1 cellular context compared by ENCODE assay signal in genomic region chr20:13220857-13221297, GRCh38.
TF ChIP-seq lines count a peak whose summit lies in the region.

Gene ISM1 (plus strand): TSS chr20:13221274. CDS start chr20:13221777, 503 bp downstream.

TF ChIP-seq in HepG2, 621 proteins besides CTCF, POLR2A, EP300 and RAD21 (continued from another document):
- TF ChIP-seq ETS1 (CRISPR knock-in tag; IDR thresholded peaks at IDR 0.05), result no peak
- TF ChIP-seq ZEB1 (IDR thresholded peaks at IDR 0.05; ENCODE audit: insufficient replicate concordance, low read depth), result no peak
- 0 out of 2 replicates have a peak, but pooled peaks have one; percentile 4 for TF ChIP-seq ESRRA (CRISPR knock-in tag; IDR thresholded peaks at IDR 0.05; ENCODE audit: low read depth)
- no peak for TF ChIP-seq ZNF607 (CRISPR knock-in tag; IDR thresholded peaks at IDR 0.05; ENCODE audit: borderline replicate concordance)
- TF ChIP-seq XRCC5 (optimal IDR thresholded peaks at IDR 0.05; ENCODE audit: low read length), result peak; percentile 71
- 0 out of 2 replicates have a peak, but pooled peaks have one; percentile 39 for TF ChIP-seq ZNF558 (CRISPR knock-in tag; IDR thresholded peaks at IDR 0.05; ENCODE audit: borderline replicate concordance)
- peak; percentile 63 for TF ChIP-seq RBFOX2 (IDR thresholded peaks at IDR 0.05; ENCODE audit: low read depth, low read length)
- TF ChIP-seq FOXO4 (CRISPR knock-in tag; conservative IDR thresholded peaks at IDR 0.05), result 0 out of 2 replicates have a peak, but pooled peaks have one; percentile 3
- no peak for TF ChIP-seq STAG1 (CRISPR knock-in tag; IDR thresholded peaks at IDR 0.05)
- no peak for TF ChIP-seq ARHGAP35 (CRISPR knock-in tag; IDR thresholded peaks at IDR 0.05; ENCODE audit: borderline replicate concordance)
- TF ChIP-seq ZNF280B (CRISPR knock-in tag; IDR thresholded peaks at IDR 0.05; ENCODE audit: borderline replicate concordance), result no peak
- TF ChIP-seq ZNF350 (CRISPR knock-in tag; IDR thresholded peaks at IDR 0.05; ENCODE audit: borderline replicate concordance, low read depth), result 0 out of 2 replicates have a peak, but pooled peaks have one; percentile 71
- no peak for TF ChIP-seq HMG20A (CRISPR knock-in tag; IDR thresholded peaks at IDR 0.05; ENCODE audit: borderline replicate concordance)
- TF ChIP-seq THYN1 (CRISPR knock-in tag; IDR thresholded peaks at IDR 0.05; ENCODE audit: borderline replicate concordance, low read depth), result no peak
- TF ChIP-seq BORCS8-MEF2B (CRISPR knock-in tag; IDR thresholded peaks at IDR 0.05), result no peak
- TF ChIP-seq ZNF891 (CRISPR knock-in tag; IDR thresholded peaks at IDR 0.05), result 0 out of 2 replicates have a peak, but pooled peaks have one; percentile 37
- TF ChIP-seq HNF1A (IDR thresholded peaks at IDR 0.05; ENCODE audit: low read depth), result no peak
- 0 out of 2 replicates have a peak, but pooled peaks have one; percentile 2 for TF ChIP-seq HNF1A (CRISPR knock-in tag; IDR thresholded peaks at IDR 0.05; ENCODE audit: borderline replicate concordance)
- TF ChIP-seq LCORL (IDR thresholded peaks at IDR 0.05), result no peak
- TF ChIP-seq LCORL (CRISPR knock-in tag; IDR thresholded peaks at IDR 0.05), result 0 out of 2 replicates have a peak, but pooled peaks have one; percentile 8
- no peak for TF ChIP-seq DBP (CRISPR knock-in tag; IDR thresholded peaks at IDR 0.05; ENCODE audit: not compliant biosample characterization)
- TF ChIP-seq NRL (CRISPR knock-in tag; IDR thresholded peaks at IDR 0.05; ENCODE audit: borderline replicate concordance), result peak; percentile 5; the same call in 1 of the 2 replicates
- no peak for TF ChIP-seq ZNF503 (CRISPR knock-in tag; IDR thresholded peaks at IDR 0.05)
- TF ChIP-seq HDAC6 (IDR thresholded peaks at IDR 0.05; ENCODE audit: low read depth, low read length), result no peak
- TF ChIP-seq ATF7-NPFF (CRISPR knock-in tag; IDR thresholded peaks at IDR 0.05; ENCODE audit: low read depth), result no peak
- TF ChIP-seq FOXC1 (CRISPR knock-in tag; IDR thresholded peaks at IDR 0.05; ENCODE audit: borderline replicate concordance), result peak; percentile 55; the same call in 1 of the 2 replicates
- TF ChIP-seq ZNF263 (CRISPR knock-in tag; IDR thresholded peaks at IDR 0.05), result peak; percentile 77
- TF ChIP-seq ZNF83 (CRISPR knock-in tag; IDR thresholded peaks at IDR 0.05; ENCODE audit: borderline replicate concordance), result 0 out of 2 replicates have a peak, but pooled peaks have one; percentile 37
- TF ChIP-seq ZNF430 (CRISPR knock-in tag; IDR thresholded peaks at IDR 0.05), result no peak
- TF ChIP-seq PCBP1 (IDR thresholded peaks at IDR 0.05; ENCODE audit: borderline replicate concordance, low read depth, low read length), result peak; percentile 74; the same call in 1 of the 2 replicates
- TF ChIP-seq SP140L (CRISPR knock-in tag; IDR thresholded peaks at IDR 0.05; ENCODE audit: borderline replicate concordance), result 0 out of 2 replicates have a peak, but pooled peaks have one; percentile 2
- TF ChIP-seq PCBP2 (optimal IDR thresholded peaks at IDR 0.05; ENCODE audit: low read depth, low read length, poor library complexity, severe bottlenecking), result no peak
- 0 out of 2 replicates have a peak, but pooled peaks have one; percentile 14 for TF ChIP-seq ZFP82 (CRISPR knock-in tag; IDR thresholded peaks at IDR 0.05; ENCODE audit: borderline replicate concordance)
- no peak; the same call in 1 of the 2 replicates for TF ChIP-seq KDM2A (CRISPR knock-in tag; IDR thresholded peaks at IDR 0.05; ENCODE audit: borderline replicate concordance, low read depth)
- no peak for TF ChIP-seq ZBTB46 (CRISPR knock-in tag; IDR thresholded peaks at IDR 0.05; ENCODE audit: borderline replicate concordance)
- TF ChIP-seq ZFYVE20 (CRISPR knock-in tag; IDR thresholded peaks at IDR 0.05; ENCODE audit: borderline replicate concordance, low read depth), result no peak
- no peak for TF ChIP-seq RNF2 (conservative IDR thresholded peaks at IDR 0.05; ENCODE audit: low read depth)
- TF ChIP-seq ZNF777 (CRISPR knock-in tag; IDR thresholded peaks at IDR 0.05), result 0 out of 2 replicates have a peak, but pooled peaks have one; percentile 14
TF ChIP-seq in HepG2: peak in this region for 60.
